1 cellular context compared by ENCODE assay signal in the genomic region with DNA sequence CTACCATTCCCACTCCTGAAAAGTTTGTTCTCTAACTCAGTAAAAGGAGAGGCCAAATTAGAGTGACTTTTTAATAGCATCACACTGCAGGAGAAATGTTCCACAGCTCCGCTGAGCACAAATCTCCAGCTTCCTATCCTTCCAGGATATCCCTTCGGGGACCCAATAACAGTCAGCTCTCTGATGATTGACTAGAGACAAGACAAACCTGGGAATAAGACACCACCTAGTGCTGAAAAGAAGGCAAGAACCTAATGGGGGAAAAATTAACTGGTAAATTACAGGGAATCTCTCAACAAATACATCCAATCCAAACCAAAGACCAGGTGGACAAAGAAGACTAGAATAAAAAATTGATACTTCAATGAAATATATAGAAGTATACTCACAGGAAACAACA.
TF ChIP-seq lines count a peak whose summit lies in the region.

No MANE protein-coding gene starts in this region.

TF ChIP-seq in GM23338, 12 proteins besides CTCF, POLR2A, EP300 and RAD21 (continued from another document):
- TF ChIP-seq REST (IDR thresholded peaks at IDR 0.05; ENCODE audit: unreplicated experiment): no peak
- TF ChIP-seq, protein P1, sequence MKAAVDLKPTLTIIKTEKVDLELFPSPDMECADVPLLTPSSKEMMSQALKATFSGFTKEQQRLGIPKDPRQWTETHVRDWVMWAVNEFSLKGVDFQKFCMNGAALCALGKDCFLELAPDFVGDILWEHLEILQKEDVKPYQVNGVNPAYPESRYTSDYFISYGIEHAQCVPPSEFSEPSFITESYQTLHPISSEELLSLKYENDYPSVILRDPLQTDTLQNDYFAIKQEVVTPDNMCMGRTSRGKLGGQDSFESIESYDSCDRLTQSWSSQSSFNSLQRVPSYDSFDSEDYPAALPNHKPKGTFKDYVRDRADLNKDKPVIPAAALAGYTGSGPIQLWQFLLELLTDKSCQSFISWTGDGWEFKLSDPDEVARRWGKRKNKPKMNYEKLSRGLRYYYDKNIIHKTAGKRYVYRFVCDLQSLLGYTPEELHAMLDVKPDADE (IDR thresholded peaks at IDR 0.05): no peak
- TF ChIP-seq ZNF462 (CRISPR knock-in tag; IDR thresholded peaks at IDR 0.05): no peak
- no peak for TF ChIP-seq NANOG (IDR thresholded peaks at IDR 0.05; ENCODE audit: borderline replicate concordance)
- TF ChIP-seq STAT1 (IDR thresholded peaks at IDR 0.05; ENCODE audit: unreplicated experiment): no peak
- TF ChIP-seq EZH2phosphoT487 (IDR thresholded peaks at IDR 0.05; ENCODE audit: unreplicated experiment): no peak
- no peak for TF ChIP-seq CREB1 (CRISPR knock-in tag; IDR thresholded peaks at IDR 0.05; ENCODE audit: low read depth)
- TF ChIP-seq ZNF114 (CRISPR knock-in tag; IDR thresholded peaks at IDR 0.05): no peak
- TF ChIP-seq POLR2AphosphoS5 (IDR thresholded peaks at IDR 0.05; ENCODE audit: low read depth): no peak
